ENCODE assay signal across 8 cellular contexts in genomic region chr14:101965796-101966718, GRCh38. TPM values are rescaled to one million over a fixed set of nuclear protein-coding genes. Genes with fewer than 3 reads are reported as not detected.
DNase-seq lines count a peak whose midpoint lies in the region; FAIRE-seq and TF ChIP-seq lines count a peak whose summit lies in the region.

No MANE protein-coding gene starts in this region.

- CTCF ChIA-PET in H1 (lab: Charles Lee; ENCODE audit: partially characterized antibody) = interaction anchor here (0.6 to 1.3 kb wide), 5 partner anchors 12 to 157 kb away, joined by 3 to 4 read pairs (median 3); no protein-coding TSS in a partner anchor

- TF ChIP-seq CTCF in H1 (IDR thresholded peaks at IDR 0.05; ENCODE audit: control extremely low read depth in 1 of 3, insufficient read depth in 1 of 3, low read depth in 1 of 3, low read length in 3 of 3) = no peak

- H4K91ac ChIP-seq in H1 (replicated peaks; ENCODE audit: insufficient read length, low read length) = no peak overlapping the region
- H4K91ac ChIP-seq in neuronal stem cell (ENCODE audit: low read depth, low read length, poor library complexity) = no peak overlapping the region

- no peak overlapping the region for H2BK15ac ChIP-seq in H1 (ENCODE audit: low read length)
- no peak overlapping the region for H2BK15ac ChIP-seq in neuronal stem cell (ENCODE audit: low read length)

- H2AFZ ChIP-seq in H1 (ENCODE audit: low read length) (no peak overlapping the region), neuronal stem cell (ENCODE audit: low read length) (no peak overlapping the region)

- H3K79me1 ChIP-seq in H1 (ENCODE audit: low read depth, low read length) (peaks cover 5% of the 10 kb centered on the region; the same call in 1 of the 2 replicates), neuronal stem cell (ENCODE audit: low read depth, low read length) (peaks cover 16% of the 10 kb centered on the region)

- H2BK12ac ChIP-seq in H1 (ENCODE audit: low read depth, low read length) = no peak overlapping the region
- H2BK12ac ChIP-seq in neuronal stem cell (ENCODE audit: low read length) = no peak overlapping the region

- no peak for TF ChIP-seq EP300 in H1 (IDR thresholded peaks at IDR 0.05; ENCODE audit: borderline replicate concordance in 1 of 2, low read depth in 2 of 2, low read length in 2 of 2)

- peaks cover 2 to 8% of the 10 kb centered on the region in 2 experiments for H4K20me1 ChIP-seq in H1 (replicated peaks in 1 of 2; ENCODE audit: control insufficient read depth in 1 of 2, insufficient read depth in 2 of 2, low read length in 2 of 2)

- H2BK120ac ChIP-seq in H1 (replicated peaks; ENCODE audit: low read depth, low read length) (no peak overlapping the region), neuronal stem cell (ENCODE audit: low read depth, low read length) (no peak overlapping the region)

- H2BK20ac ChIP-seq in H1 (ENCODE audit: low read length) = no peak overlapping the region

- TF ChIP-seq POLR2A in H1 (IDR thresholded peaks at IDR 0.05; ENCODE audit: control extremely low read depth in 1 of 2, low read depth in 2 of 2, low read length in 2 of 2) = no peak

- H3K4me3 ChIP-seq in NT2/D1 (ENCODE audit: insufficient read length, low read depth) = peak overlapping the region; percentile 88
- peak overlapping the region; percentile 92 to 100 (median 92) for H3K4me3 ChIP-seq in H1 (ENCODE audit: extremely low read depth in 1 of 4, insufficient read depth in 2 of 4, low read depth in 3 of 4, low read length in 4 of 4)
- H3K4me3 ChIP-seq in neuronal stem cell (ENCODE audit: low read length in 2 of 2) = peak overlapping the region; percentile 72 to 99

- H3K23ac ChIP-seq in H1 (ENCODE audit: insufficient read length) (no peak overlapping the region), neuronal stem cell (ENCODE audit: low read depth, low read length, poor library complexity) (no peak overlapping the region)

- H3K27ac ChIP-seq in H1 (ENCODE audit: low read depth, low read length) (no peak overlapping the region), neuronal stem cell (replicated peaks; ENCODE audit: low read length) (no peak overlapping the region)

- H4K5ac ChIP-seq in H1 (ENCODE audit: insufficient read length, low read depth, low read length) = no peak overlapping the region

- H3K18ac ChIP-seq in H1 (ENCODE audit: extremely low read depth, low read length) (no peak overlapping the region), neuronal stem cell (ENCODE audit: low read length) (no peak overlapping the region)

- H3K4ac ChIP-seq in H1 (replicated peaks; ENCODE audit: insufficient read length, low read depth, low read length) (no peak overlapping the region), neuronal stem cell (ENCODE audit: low read length) (no peak overlapping the region)

- TF ChIP-seq RAD21 in H1 (IDR thresholded peaks at IDR 0.05 in 1 of 2, conservative IDR thresholded peaks at IDR 0.05 in 1 of 2; ENCODE audit: low read depth in 2 of 2, low read length in 2 of 2) = no peak

- H3K79me2 ChIP-seq in H1 (ENCODE audit: control insufficient read depth in 1 of 2, insufficient read depth in 2 of 2, low read length in 2 of 2) = peaks cover 28 to 59% of the 10 kb centered on the region in 2 experiments

- no peak overlapping the region for H4K8ac ChIP-seq in H1 (ENCODE audit: extremely low read depth, insufficient read depth, low read length)
- no peak overlapping the region for H4K8ac ChIP-seq in neuronal stem cell (ENCODE audit: low read depth, low read length)

- H2AK5ac ChIP-seq in H1 (ENCODE audit: low read depth, low read length) (no peak overlapping the region), neuronal stem cell (ENCODE audit: low read depth, low read length) (no peak overlapping the region)

- H3K27me3 ChIP-seq in NT2/D1 (ENCODE audit: insufficient read depth, insufficient read length) = peaks cover 12% of the 10 kb centered on the region
- H3K27me3 ChIP-seq in H1 (replicated peaks in 1 of 4; ENCODE audit: control insufficient read depth in 3 of 4, extremely low read depth in 1 of 4, insufficient read depth in 3 of 4, low read length in 3 of 4) = peaks cover 4 to 26% (median 14%) of the 10 kb centered on the region in 4 experiments
- H3K27me3 ChIP-seq in neuronal stem cell (ENCODE audit: control insufficient read depth in 3 of 3, insufficient read depth in 3 of 3, low read depth in 1 of 3, low read length in 3 of 3) = peaks cover 0 to 6% (median 0%) of the 10 kb centered on the region in 3 experiments

- FAIRE-seq in H1 (lab: Jason Lieb, UNC) = no peak

- POLR2A ChIA-PET in H1 (lab: Charles Lee; ENCODE audit: partially characterized antibody) = interaction anchor here (0.6 to 2.1 kb wide), 8 partner anchors 12 to 203 kb away, joined by 3 to 7 read pairs (median 4); no protein-coding TSS in a partner anchor

- H2BK5ac ChIP-seq in H1 (ENCODE audit: low read depth, low read length) (no peak overlapping the region), neuronal stem cell (ENCODE audit: low read length) (no peak overlapping the region)

- no peaks in the 10 kb centered on the region for H3K9me3 ChIP-seq in ES-I3 (ENCODE audit: control insufficient read depth, insufficient read depth, low read length)
- no peaks in the 10 kb centered on the region for H3K9me3 ChIP-seq in NT2/D1 (ENCODE audit: insufficient read depth, low read length)
- H3K9me3 ChIP-seq in H1 (ENCODE audit: insufficient read depth in 2 of 2, low read depth in 1 of 2, low read length in 1 of 2) = no peaks in the 10 kb centered on the region
- H3K9me3 ChIP-seq in neuronal stem cell (replicated peaks in 1 of 2; ENCODE audit: control insufficient read depth in 2 of 2, insufficient read depth in 1 of 2, low read depth in 1 of 2, low read length in 2 of 2) = no peaks in the 10 kb centered on the region

- 53% methylated on average over 5 of the region's 5 CpGs; no CpG with 5 or more reads in 1 of the 2 experiments for WGBS in H1 (ENCODE audit: extremely low coverage in 1 of 2, insufficient coverage in 1 of 2, insufficient read length in 1 of 2, insufficient replicate concordance in 2 of 2, low coverage in 1 of 2, low lambda C conversion rate in 2 of 2, missing lambda C conversion rate in 1 of 2), 2 experiments
- WGBS in neuronal stem cell (ENCODE audit: extremely low coverage in 2 of 2, insufficient read length in 2 of 2, insufficient replicate concordance in 1 of 2), 2 donors = no CpG with 5 or more reads among the region's 5 CpGs

- H3K23me2 ChIP-seq in H1 (ENCODE audit: low read depth, low read length) = peaks cover 6% of the 10 kb centered on the region

- DNase-seq in NT2/D1 (ENCODE audit: low read depth, low spot score) (no peak), H1 (ENCODE audit: low read depth in 1 of 2, low spot score in 2 of 2) (no peak), neuronal stem cell (ENCODE audit: low spot score) (no peak), nucleus accumbens (lab: John Stamatoyannopoulos, UW) (no peak), D341Med (ENCODE audit: low spot score) (no peak), NCI-H146 (lab: John Stamatoyannopoulos, UW) (no peak)
- no peak for DNase-seq in stimulated activated CD8-positive, alpha-beta memory T cell treated with anti-CD3 and anti-CD28 coated beads, Interleukin-4, amount 100 ng/mL, for 48 hours

- H3K4me2 ChIP-seq in H1 (ENCODE audit: insufficient read depth in 1 of 2, low read depth in 2 of 2, low read length in 2 of 2) = peak overlapping the region; percentile 89 to 94
- H3K4me2 ChIP-seq in neuronal stem cell (ENCODE audit: insufficient read depth, low read length, poor library complexity, severe bottlenecking) = peak overlapping the region; percentile 63

- H3K4me1 ChIP-seq in ES-I3 (ENCODE audit: insufficient read depth, low read length) (peaks cover 12% of the 10 kb centered on the region; the same call in 1 of the 2 replicates), NT2/D1 (ENCODE audit: insufficient read depth, insufficient read length) (peaks cover 5% of the 10 kb centered on the region), H1 (replicated peaks in 1 of 4; ENCODE audit: control insufficient read depth in 3 of 4, insufficient read depth in 4 of 4, low read length in 3 of 4) (peaks cover 0 to 1% (median 0%) of the 10 kb centered on the region in 4 experiments; a peak in 1 of 7 replicates), neuronal stem cell (ENCODE audit: control insufficient read depth in 2 of 2, insufficient read depth in 1 of 2, low read depth in 1 of 2, low read length in 2 of 2) (peaks cover 0 to 2% of the 10 kb centered on the region in 2 donors)

- no peak overlapping the region for H3K56ac ChIP-seq in H1 (replicated peaks; ENCODE audit: insufficient read length, low read depth, low read length)

- H3K9ac ChIP-seq in ES-I3 (ENCODE audit: low read depth, low read length) (peak overlapping the region; percentile 97), NT2/D1 (ENCODE audit: insufficient read length, low read depth) (peak overlapping the region; percentile 96), H1 (replicated peaks in 1 of 4; ENCODE audit: extremely low read depth in 1 of 4, low read depth in 3 of 4, low read length in 3 of 4) (peak overlapping the region in 2 of 4 experiments; percentile 41 to 91; a peak in 4 of 7 replicates), neuronal stem cell (ENCODE audit: low read depth, low read length, poor library complexity) (peak overlapping the region; percentile 64)

- H3K36me3 ChIP-seq in ES-I3 (ENCODE audit: insufficient read depth, low read length) (no peaks in the 10 kb centered on the region), NT2/D1 (ENCODE audit: insufficient read depth, insufficient read length, low read length) (peaks cover 28% of the 10 kb centered on the region), H1 (ENCODE audit: control insufficient read depth in 2 of 4, insufficient read depth in 4 of 4, low read length in 3 of 4) (peaks cover 0 to 4% (median 2%) of the 10 kb centered on the region in 4 experiments; a peak in 3 of 8 replicates), neuronal stem cell (replicated peaks in 1 of 2; ENCODE audit: control insufficient read depth in 2 of 2, insufficient read depth in 2 of 2, low read length in 2 of 2) (peaks cover 5 to 42% of the 10 kb centered on the region in 2 donors)

- no peak overlapping the region for H3K14ac ChIP-seq in H1 (ENCODE audit: insufficient read length)
- H3K14ac ChIP-seq in neuronal stem cell (ENCODE audit: low read length) = no peak overlapping the region

TF ChIP-seq in H1, 55 proteins besides CTCF, POLR2A, EP300 and RAD21:
- TF ChIP-seq MAFK (IDR thresholded peaks at IDR 0.05; ENCODE audit: low read depth, low read length) (peak; percentile 8; the same call in 1 of the 2 replicates), BRCA1 (IDR thresholded peaks at IDR 0.05; ENCODE audit: low read depth, low read length) (no peak)

RNA-seq across cellular contexts. Expression of gene DYNC1H1, which starts 1.7 kb away (rescaled TPM):
- 364 and 387 TPM in 2 replicates for total RNA-seq in H1 (2021; fragmentation: NEBNext Ultra II Directional; extraction: Animal tissue kit (Norgen Biotek cat#: 25700))
- 238 and 257 TPM in 2 replicates for polyA plus RNA-seq in H1 (2011; rRNA removed)
- 174 TPM for polyA plus RNA-seq in H1 (2011; cell fraction: cytosol; rRNA removed)
- polyA plus RNA-seq in H1 (2011; cell fraction: nucleus; rRNA removed) = 905 TPM
- 300 to 369 TPM (median 332 TPM) in 4 replicates for polyA plus RNA-seq in H1 (2012, experiment 1 of 2)
- polyA plus RNA-seq in H1 (2012, experiment 2 of 2) = 34.8 TPM
- 163 TPM for polyA plus RNA-seq in H1 (2013, experiment 1 of 2)
- 123 TPM for polyA plus RNA-seq in H1 (2013, experiment 2 of 2)
- 489 and 721 TPM in 2 replicates for polyA minus RNA-seq in H1 (2011; rRNA and poly(A)+ RNA removed)
- polyA minus RNA-seq in H1 (2011; cell fraction: cytosol; rRNA and poly(A)+ RNA removed) = 350 TPM
- polyA minus RNA-seq in H1 (2011; cell fraction: nucleus; rRNA and poly(A)+ RNA removed) = 569 TPM
- polyA plus RNA-seq in neuronal stem cell (2013, experiment 1 of 2) = 54.3 TPM
- polyA plus RNA-seq in neuronal stem cell (2013, experiment 2 of 2) = 50.1 TPM
